ENCODE assay signal across 1 cellular context in the genomic region with DNA sequence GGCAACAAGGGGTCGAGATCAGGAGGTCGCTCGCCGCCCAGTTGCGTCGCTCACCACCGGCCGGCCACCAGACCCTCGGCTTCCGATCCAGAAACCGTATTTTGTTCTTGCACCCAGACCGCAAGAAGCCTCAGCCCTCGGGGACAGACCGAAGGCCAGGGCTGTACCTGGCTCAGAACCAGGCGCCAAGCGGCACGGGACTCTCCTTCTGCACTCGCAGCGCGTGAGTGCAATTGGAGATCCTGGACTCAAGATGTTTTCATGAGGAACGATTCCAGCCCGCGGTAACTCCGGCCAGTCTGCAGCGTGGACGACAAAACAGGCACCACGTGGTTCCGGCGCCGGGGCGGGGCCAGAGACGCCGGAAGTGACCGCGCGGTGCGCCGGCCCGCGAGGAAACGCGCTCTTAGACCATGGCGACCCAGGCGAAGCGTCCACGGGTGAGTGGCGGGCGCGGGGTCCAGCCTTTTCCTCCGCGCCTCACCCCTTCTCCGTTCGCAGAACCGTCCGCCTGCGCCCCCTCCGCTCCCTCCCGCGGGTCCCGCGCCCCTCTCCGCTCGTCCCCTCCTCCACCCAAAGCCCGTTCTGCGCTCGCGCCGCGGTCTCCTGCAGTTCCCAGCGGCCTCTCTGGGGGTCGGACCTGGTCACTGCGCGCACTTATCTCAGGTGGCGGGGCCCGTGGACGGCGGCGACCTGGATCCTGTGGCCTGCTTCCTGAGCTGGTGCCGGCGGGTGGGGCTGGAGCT.
A peak's percentile ranks its signal among the peaks of the same experiment; 100 is the strongest.
TF ChIP-seq lines count a peak whose summit lies in the region.

A gene with protein sequence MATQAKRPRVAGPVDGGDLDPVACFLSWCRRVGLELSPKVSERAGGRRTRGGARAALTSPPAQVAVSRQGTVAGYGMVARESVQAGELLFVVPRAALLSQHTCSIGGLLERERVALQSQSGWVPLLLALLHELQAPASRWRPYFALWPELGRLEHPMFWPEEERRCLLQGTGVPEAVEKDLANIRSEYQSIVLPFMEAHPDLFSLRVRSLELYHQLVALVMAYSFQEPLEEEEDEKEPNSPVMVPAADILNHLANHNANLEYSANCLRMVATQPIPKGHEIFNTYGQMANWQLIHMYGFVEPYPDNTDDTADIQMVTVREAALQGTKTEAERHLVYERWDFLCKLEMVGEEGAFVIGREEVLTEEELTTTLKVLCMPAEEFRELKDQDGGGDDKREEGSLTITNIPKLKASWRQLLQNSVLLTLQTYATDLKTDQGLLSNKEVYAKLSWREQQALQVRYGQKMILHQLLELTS (plus strand): TSS at position 393 of the 746 bp plus-strand sequence. CDS start 21 bp downstream, at position 414.

TF ChIP-seq in WTC11, 78 proteins besides CTCF, POLR2A, EP300 and RAD21 (continued from another document):
- TF ChIP-seq, protein P1, sequence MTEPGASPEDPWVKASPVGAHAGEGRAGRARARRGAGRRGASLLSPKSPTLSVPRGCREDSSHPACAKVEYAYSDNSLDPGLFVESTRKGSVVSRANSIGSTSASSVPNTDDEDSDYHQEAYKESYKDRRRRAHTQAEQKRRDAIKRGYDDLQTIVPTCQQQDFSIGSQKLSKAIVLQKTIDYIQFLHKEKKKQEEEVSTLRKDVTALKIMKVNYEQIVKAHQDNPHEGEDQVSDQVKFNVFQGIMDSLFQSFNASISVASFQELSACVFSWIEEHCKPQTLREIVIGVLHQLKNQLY (CRISPR knock-in tag; IDR thresholded peaks at IDR 0.05): no peak
- no peak for TF ChIP-seq GTF2I (CRISPR knock-in tag; conservative IDR thresholded peaks at IDR 0.05)
- TF ChIP-seq ELF4 (CRISPR knock-in tag; IDR thresholded peaks at IDR 0.05; ENCODE audit: low read depth): no peak
- peak; percentile 52; the same call in 1 of the 2 replicates for TF ChIP-seq FOXJ3 (CRISPR knock-in tag; IDR thresholded peaks at IDR 0.05; ENCODE audit: borderline replicate concordance)
- TF ChIP-seq, protein P2, sequence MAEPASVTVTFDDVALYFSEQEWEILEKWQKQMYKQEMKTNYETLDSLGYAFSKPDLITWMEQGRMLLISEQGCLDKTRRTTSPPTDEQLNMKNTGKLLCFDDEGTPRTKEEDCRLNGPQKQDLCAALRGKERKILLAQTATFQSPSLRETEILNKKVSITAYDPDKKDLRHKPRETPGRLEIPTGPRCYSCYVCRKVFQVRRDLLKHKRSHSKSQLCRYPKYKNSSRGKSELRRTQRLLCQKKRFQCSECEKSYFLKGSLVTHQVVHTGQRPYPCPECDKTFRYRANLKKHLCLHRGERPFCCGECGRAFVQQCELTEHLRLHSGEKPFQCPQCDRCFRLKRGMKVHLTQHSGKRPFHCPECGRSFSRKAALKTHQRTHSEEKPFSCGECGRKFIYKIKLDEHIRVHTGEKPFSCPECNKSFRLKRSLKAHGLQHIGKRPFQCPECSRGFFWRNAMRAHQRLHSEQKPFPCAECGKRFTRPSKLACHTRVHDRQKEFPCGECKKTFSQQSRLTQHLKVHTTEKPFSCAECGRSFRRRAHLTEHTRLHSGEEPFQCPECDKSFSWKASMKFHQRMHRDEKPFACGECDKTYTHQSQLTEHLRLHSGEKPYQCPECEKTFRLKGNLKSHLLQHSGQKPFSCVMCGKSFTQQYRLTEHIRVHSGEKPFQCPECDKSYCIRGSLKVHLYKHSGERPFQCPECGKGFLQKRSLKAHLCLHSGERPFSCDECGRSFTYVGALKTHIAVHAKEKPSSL (CRISPR knock-in tag; conservative IDR thresholded peaks at IDR 0.05): no peak
- no peak for TF ChIP-seq TCF7 (CRISPR knock-in tag; IDR thresholded peaks at IDR 0.05; ENCODE audit: low read depth)
- no peak for TF ChIP-seq TEAD4 (CRISPR knock-in tag; IDR thresholded peaks at IDR 0.05)
